Comparison of ENCODE assay signal across 9 cellular contexts in the genomic region with DNA sequence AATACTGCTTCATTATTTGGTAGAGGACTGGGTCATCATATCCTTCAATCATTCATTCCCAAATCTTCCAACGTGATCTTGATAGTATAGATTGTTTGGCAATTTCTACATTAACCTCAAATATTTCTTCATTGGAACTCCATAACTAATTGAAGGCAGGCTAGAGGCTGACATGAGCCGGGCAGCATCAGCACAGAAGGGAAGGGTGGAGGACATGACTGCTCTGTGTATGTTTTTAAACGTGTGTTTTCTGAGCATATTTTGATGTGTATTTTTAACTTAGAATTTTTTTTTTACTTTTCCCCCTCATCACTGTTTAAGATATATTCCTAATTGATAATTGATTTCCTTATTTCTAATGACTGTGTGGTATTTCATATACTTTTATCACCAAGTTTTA. TPM values are rescaled to one million over a fixed set of nuclear protein-coding genes. Genes with fewer than 3 reads are reported as not detected.
"Had no signal": no experiment of that assay in that cellular context is flagged by ENCODE, and none has a peak within 500 bp of the region (broad histone marks: within the 10 kb centered on the region; RNA-seq: fewer than 3 reads in every experiment).

No MANE protein-coding gene starts in this region.

- H3K4me1 Mint-ChIP-seq: IgD-negative memory B cell had no signal

- ATAC-seq: HepG2 had no signal

- H3K27ac ChIP-seq: GM23248, HL-60 had no signal

- H3K4me3 ChIP-seq: GM23248 had no signal

- DNase-seq: GM23248, H9, HCEC 1CT, KBM-7 had no signal

- FAIRE-seq: H1, H54, HepG2 had no signal

- H3K4me3 Mint-ChIP-seq: H9 had no signal

- H3K27ac Mint-ChIP-seq: H9, IgD-negative memory B cell had no signal

- H3K9me3 Mint-ChIP-seq: H9, IgD-negative memory B cell had no signal

- H2AFZ ChIP-seq: GM23248 had no signal

- H3K36me3 Mint-ChIP-seq: IgD-negative memory B cell had no signal

RNA-seq across cellular contexts. Expression of a gene that starts 12.6 kb away (rescaled TPM):
- total RNA-seq: GM23248, H9, HepG2 had no signal
- polyA plus RNA-seq: GM23248, H1, IgD-negative memory B cell had no signal
